ENCODE assay signal across 10 cellular contexts in genomic region chr20:56249244-56249955, GRCh38. TPM values are rescaled to one million over a fixed set of nuclear protein-coding genes. Genes with fewer than 3 reads are reported as not detected.
DNase-seq lines count a peak whose midpoint lies in the region; ATAC-seq and TF ChIP-seq lines count a peak whose summit lies in the region.
"Had no signal": no experiment of that assay in that cellular context is flagged by ENCODE, and none has a peak within 500 bp of the region (broad histone marks: within the 10 kb centered on the region; RNA-seq: fewer than 3 reads in every experiment).

No MANE protein-coding gene starts in this region.

- TF ChIP-seq CTCF in Calu3 (IDR thresholded peaks at IDR 0.05; ENCODE audit: unreplicated experiment) (no peak), epithelial cell of esophagus (IDR thresholded peaks at IDR 0.05; ENCODE audit: insufficient read depth, low read depth, low read length, missing control alignments) (peak; percentile 59)

- CTCF ChIA-PET in Calu3 (lab: Charles Lee), result no interaction called here

- H3K4me3 Mint-ChIP-seq in Calu3 (ENCODE audit: low read depth, unreplicated experiment), result no peak overlapping the region

- no TSS peak for BruUV-seq in Calu3 (replicated peaks; lab: Mats Ljungman, UMichigan)

- ATAC-seq in GM19043 (IDR thresholded peaks at IDR 0.05; ENCODE audit: low read depth, unreplicated experiment) (peak; percentile 60), HG03571 (IDR thresholded peaks at IDR 0.05; ENCODE audit: unreplicated experiment) (no peak)

- H3K4me3 ChIP-seq in epithelial cell of esophagus (ENCODE audit: low read length), result no peak overlapping the region
- H3K4me3 ChIP-seq: SK-N-MC, thoracic aorta had no signal

- peak; percentile 4 for DNase-seq in Calu3
- peak; percentile 25 to 58 for DNase-seq in NOMO-1 (lab: John Stamatoyannopoulos, UW; ENCODE audit: unreplicated experiment in 2 of 2)
- DNase-seq in epithelial cell of esophagus (ENCODE audit: low read depth), result peak; percentile 8
- peak; percentile 12 to 17 for DNase-seq in stimulated activated CD8-positive, alpha-beta memory T cell treated with anti-CD3 and anti-CD28 coated beads, Interleukin-15, amount 100 ng/mL, for 48 hours (ENCODE audit: low read depth in 2 of 2)
- no peak for DNase-seq in HT-29 (ENCODE audit: low spot score)
- no peak for DNase-seq in NCI-H2029 treated with DMSO at 0.1 percent for 48 hours (lab: John Stamatoyannopoulos, UW)

- H3K27me3 Mint-ChIP-seq in Calu3 (ENCODE audit: unreplicated experiment), result peaks cover 52% of the 10 kb centered on the region

- no peaks in the 10 kb centered on the region for H3K36me3 Mint-ChIP-seq in Calu3 (ENCODE audit: insufficient read depth, unreplicated experiment)

- H3K9me3 Mint-ChIP-seq in Calu3 (ENCODE audit: low read depth, unreplicated experiment), result no peaks in the 10 kb centered on the region

- no peaks in the 10 kb centered on the region for H3K4me1 Mint-ChIP-seq in Calu3 (ENCODE audit: low read depth, unreplicated experiment)

- intact Hi-C loops in Calu3 (cut with micrococcal nuclease; ENCODE audit: unreplicated experiment), result loop anchor here (2.0 kb wide), 1 partner anchor 93 kb away; no protein-coding TSS in a partner anchor

- no peak overlapping the region for H3K27ac Mint-ChIP-seq in Calu3 (ENCODE audit: unreplicated experiment)

RNA-seq across cellular contexts. Expression of gene MC3R, which starts 0.9 kb away (rescaled TPM):
- total RNA-seq in Calu3 (2022), result not detected in 2 replicates
- total RNA-seq in HT-29 (2014; rRNA removed; shearing (Covaris generic)), result not detected in 2 replicates
- total RNA-seq: thoracic aorta had no signal

Comparison
In these comparisons a context has a peak if more than half of its experiments do, and no peak if none do; other contexts are left out.
1. DNase-seq: peak in Calu3 (single experiment), NOMO-1 (2 of 2), epithelial cell of esophagus (single experiment) and stimulated activated CD8-positive, alpha-beta memory T cell treated with anti-CD3 and anti-CD28 coated beads, Interleukin-15, amount 100 ng/mL, for 48 hours (2 of 2); none in HT-29 (single experiment) and NCI-H2029 treated with DMSO at 0.1 percent for 48 hours (single experiment).